ENCODE assay signal across 19 cellular contexts in genomic region chrX:12804655-12805054, GRCh38. TPM values are rescaled to one million over a fixed set of nuclear protein-coding genes. Genes with fewer than 3 reads are reported as not detected.
DNase-seq lines count a peak whose midpoint lies in the region; ATAC-seq and TF ChIP-seq lines count a peak whose summit lies in the region.
"Had no signal": no experiment of that assay in that cellular context is flagged by ENCODE, and none has a peak within 500 bp of the region (broad histone marks: within the 10 kb centered on the region; RNA-seq: fewer than 3 reads in every experiment).

No MANE protein-coding gene starts in this region.

- no TSS peak for BruUV-seq in mammary epithelial cell (replicated peaks; lab: Mats Ljungman, UMichigan)

- H3K4me2 ChIP-seq in mammary epithelial cell (ENCODE audit: insufficient read depth, low read depth, low read length): no peak overlapping the region
- H3K4me2 ChIP-seq: KMS-11 had no signal

- no peaks in the 10 kb centered on the region for H3K27me3 ChIP-seq in mammary epithelial cell (ENCODE audit: insufficient read depth, low read length)

- no peak overlapping the region for H3K9ac ChIP-seq in mammary epithelial cell (ENCODE audit: insufficient read depth, low read length)
- H3K9ac ChIP-seq: KMS-11 had no signal

- DNase-seq in NCI-H1105 treated with DMSO at 0.1 percent for 48 hours (lab: John Stamatoyannopoulos, UW) (peak; percentile 1), NCI-H1105 (lab: John Stamatoyannopoulos, UW) (no peak), NCI-H69 (lab: John Stamatoyannopoulos, UW) (peak; percentile 52), mammary epithelial cell (peak; percentile 7), renal cortical epithelial cell (ENCODE audit: low read depth) (peak; percentile 16), KG1 (lab: John Stamatoyannopoulos, UW) (no peak)
- DNase-seq: Caco-2; H9; NCI-H1417 treated with DMSO at 0.1 percent for 48 hours; NCI-H2029; NCI-H524; NK-92 treated with Interleukin-12 subunit alpha and Interleukin-12 subunit beta, amount 100 ng/mL, for 24 hours; OCI-M1 had no signal

- H3K36me3 ChIP-seq in mammary epithelial cell (ENCODE audit: insufficient read depth, low read length): no peaks in the 10 kb centered on the region

- no peak overlapping the region for H3K27ac ChIP-seq in mammary epithelial cell (ENCODE audit: insufficient read depth, low read depth, low read length)
- H3K27ac ChIP-seq: 22Rv1, C4-2B, KMS-11 had no signal

- no peak overlapping the region for H2AFZ ChIP-seq in mammary epithelial cell (ENCODE audit: low read depth, low read length)

- H3K4me1 ChIP-seq in mammary epithelial cell (ENCODE audit: insufficient read depth, low read length): no peaks in the 10 kb centered on the region
- H3K4me1 ChIP-seq: Caco-2 had no signal

- in situ Hi-C loops in mammary epithelial cell (cut with MboI; ENCODE audit: low sequenced_read_pairs in 2 of 2): loop anchor here (25.0 kb wide), 1 partner anchor 683 kb away; no protein-coding TSS in a partner anchor

- WGBS in mammary epithelial cell (ENCODE audit: low coverage, missing lambda C conversion rate): 10% methylated on average over 2 of the region's 2 CpGs

- ATAC-seq in HG03521 (IDR thresholded peaks at IDR 0.05; ENCODE audit: unreplicated experiment): no peak
- no peak for ATAC-seq in GM21717 (IDR thresholded peaks at IDR 0.05; ENCODE audit: unreplicated experiment)
- ATAC-seq: GM12878 had no signal

- CTCF ChIA-PET in mammary epithelial cell (lab: Charles Lee; ENCODE audit: low non-redundant PET): no interaction called here

- H3K4me3 ChIP-seq in mammary epithelial cell (replicated peaks in 1 of 3; ENCODE audit: insufficient read depth in 1 of 3, low read depth in 2 of 3, low read length in 3 of 3): no peak overlapping the region
- H3K4me3 ChIP-seq: GM12878 had no signal

- intact Hi-C loops in mammary epithelial cell (cut with micrococcal nuclease): no loop called here

- TF ChIP-seq CTCF in mammary epithelial cell (conservative IDR thresholded peaks at IDR 0.05 in 1 of 2, IDR thresholded peaks at IDR 0.05 in 1 of 2; ENCODE audit: extremely low read depth in 1 of 2, insufficient read depth in 1 of 2, low read depth in 1 of 2, low read length in 2 of 2): no peak

- dilution Hi-C loops in mammary epithelial cell (cut with HindIII; ENCODE audit: low sequenced_read_pairs): no loop called here

- H3K9me3 ChIP-seq in mammary epithelial cell (replicated peaks; ENCODE audit: insufficient read depth, low read length): no peaks in the 10 kb centered on the region
- H3K9me3 ChIP-seq: Caco-2 had no signal

- no peaks in the 10 kb centered on the region for H3K79me2 ChIP-seq in mammary epithelial cell (ENCODE audit: insufficient read depth, low read length)

- H4K20me1 ChIP-seq in mammary epithelial cell (ENCODE audit: insufficient read depth, low read length): no peaks in the 10 kb centered on the region

RNA-seq across cellular contexts. Expression of gene PRPS2, which starts 13.4 kb away (rescaled TPM):
- total RNA-seq in mammary epithelial cell (10 to 100 TPM; 19.2 to 51.3 TPM), renal cortical epithelial cell (36.7 and 62.7 TPM in 2 replicates)
- polyA plus RNA-seq in mammary epithelial cell: 38.0 TPM
- 60.4 TPM for polyA minus RNA-seq in mammary epithelial cell

Comparison
In these comparisons a context has a peak if more than half of its experiments do, and no peak if none do; other contexts are left out.
1. DNase-seq: peak in NCI-H1105 treated with DMSO at 0.1 percent for 48 hours (single experiment), NCI-H69 (single experiment), mammary epithelial cell (single experiment) and renal cortical epithelial cell (single experiment); none in NCI-H1105 (single experiment) and KG1 (single experiment).